In genomic region chr1:39491146-39491921, GRCh38 we compare ENCODE assay signal across 8 cellular contexts. TPM values are rescaled to one million over a fixed set of nuclear protein-coding genes. Genes with fewer than 3 reads are reported as not detected.
DNase-seq lines count a peak whose midpoint lies in the region; ATAC-seq lines count a peak whose summit lies in the region.

Gene BMP8A, plus strand, starts transcription at chr1:39491636. Its CDS starts 356 bp downstream, at chr1:39491992.

- peak within 1 kb of the TSS; percentile 51 for H3K4me3 Mint-ChIP-seq in activated CD4-positive, alpha-beta memory T cell treated with anti-CD3 and anti-CD28 coated beads, Interleukin-2, amount 10 ng/mL, durations not matched to agents 7 days and 5 days
- peak within 1 kb of the TSS; percentile 68 to 90 (median 78) for H3K4me3 Mint-ChIP-seq in naive B cell
- peak within 1 kb of the TSS; percentile 68 for H3K4me3 Mint-ChIP-seq in stimulated activated memory B cell treated with anti-CD40 and anti-IgM and Interleukin-4, amounts not matched to agents 10 μg/mL and 1 μg/mL and 100 μg/mL, for 72 hours

- H3K27me3 Mint-ChIP-seq in activated CD4-positive, alpha-beta memory T cell treated with anti-CD3 and anti-CD28 coated beads, Interleukin-2, amount 10 ng/mL, durations not matched to agents 7 days and 5 days: peaks cover 27% of the 10 kb centered on the region
- peaks cover 9 to 31% (median 20%) of the 10 kb centered on the region in 3 donors for H3K27me3 Mint-ChIP-seq in naive B cell
- peaks cover 27% of the 10 kb centered on the region for H3K27me3 Mint-ChIP-seq in stimulated activated memory B cell treated with anti-CD40 and anti-IgM and Interleukin-4, amounts not matched to agents 10 μg/mL and 1 μg/mL and 100 μg/mL, for 72 hours

- CTCF ChIA-PET in activated CD4-positive, alpha-beta memory T cell treated with anti-CD3 and anti-CD28 coated beads, Interleukin-2, amount 10 ng/mL, durations not matched to agents 7 days and 5 days (lab: Charles Lee): interaction anchor here (0.8 to 1.5 kb wide), 2 partner anchors 47 to 73 kb away, joined by 3 to 5 read pairs; no protein-coding TSS in a partner anchor

- no peak within 1 kb of the TSS for H3K27ac Mint-ChIP-seq in activated CD4-positive, alpha-beta memory T cell treated with anti-CD3 and anti-CD28 coated beads, Interleukin-2, amount 10 ng/mL, durations not matched to agents 7 days and 5 days
- peak within 1 kb of the TSS in 1 of 6 donors; percentile 53 for H3K27ac Mint-ChIP-seq in naive B cell
- peak within 1 kb of the TSS; percentile 13 for H3K27ac Mint-ChIP-seq in stimulated activated memory B cell treated with anti-CD40 and anti-IgM and Interleukin-4, amounts not matched to agents 10 μg/mL and 1 μg/mL and 100 μg/mL, for 72 hours

- ATAC-seq in HG02970 (IDR thresholded peaks at IDR 0.05; ENCODE audit: low FRiP score, unreplicated experiment) (peak; percentile 69), naive B cell (ENCODE audit: low read depth in 2 of 2) (peak; percentile 87 to 90)
- ATAC-seq in stimulated activated memory B cell treated with anti-CD40 and anti-IgM and Interleukin-4, amounts not matched to agents 10 μg/mL and 1 μg/mL and 100 μg/mL, for 72 hours: peak; percentile 90

- peaks cover 9% of the 10 kb centered on the region for H3K36me3 ChIP-seq in effector memory CD4-positive, alpha-beta T cell (ENCODE audit: control insufficient read depth, insufficient read depth, low read length)

- H3K27me3 ChIP-seq in effector memory CD4-positive, alpha-beta T cell (replicated peaks; ENCODE audit: control insufficient read depth, insufficient read depth, low read length, poor library complexity, severe bottlenecking): no peaks in the 10 kb centered on the region

- DNase-seq in NCI-H2081 (lab: John Stamatoyannopoulos, UW) (peak; percentile 78 to 84), NCI-H2081 treated with DMSO at 0.1 percent for 48 hours (lab: John Stamatoyannopoulos, UW) (no peak), NCI-H345 treated with DMSO at 0.1 percent for 48 hours (lab: John Stamatoyannopoulos, UW; ENCODE audit: unreplicated experiment) (peak; percentile 41), naive B cell (peak; percentile 81)
- DNase-seq in activated CD4-positive, alpha-beta memory T cell treated with anti-CD3 and anti-CD28 coated beads, Interleukin-2, amount 10 ng/mL, durations not matched to agents 7 days and 5 days: peak; percentile 74
- peak; percentile 63 to 69 (median 67) for DNase-seq in effector memory CD4-positive, alpha-beta T cell

- H3K27ac ChIP-seq in effector memory CD4-positive, alpha-beta T cell (ENCODE audit: insufficient read depth, low read length, poor library complexity, severe bottlenecking): no peak within 1 kb of the TSS

- POLR2A ChIA-PET in activated CD4-positive, alpha-beta memory T cell treated with anti-CD3 and anti-CD28 coated beads, Interleukin-2, amount 10 ng/mL, durations not matched to agents 7 days and 5 days (lab: Charles Lee): no interaction called here

- H3K4me1 ChIP-seq in effector memory CD4-positive, alpha-beta T cell (ENCODE audit: control insufficient read depth, insufficient read depth, low read length, poor library complexity, severe bottlenecking): peaks cover 10% of the 10 kb centered on the region

- no peaks in the 10 kb centered on the region for H3K9me3 Mint-ChIP-seq in activated CD4-positive, alpha-beta memory T cell treated with anti-CD3 and anti-CD28 coated beads, Interleukin-2, amount 10 ng/mL, durations not matched to agents 7 days and 5 days
- no peaks in the 10 kb centered on the region for H3K9me3 Mint-ChIP-seq in naive B cell
- H3K9me3 Mint-ChIP-seq in stimulated activated memory B cell treated with anti-CD40 and anti-IgM and Interleukin-4, amounts not matched to agents 10 μg/mL and 1 μg/mL and 100 μg/mL, for 72 hours: no peaks in the 10 kb centered on the region

- peak within 1 kb of the TSS; percentile 62 for H3K4me3 ChIP-seq in effector memory CD4-positive, alpha-beta T cell (ENCODE audit: insufficient read depth, low read depth, low read length, poor library complexity, severe bottlenecking)

- H3K36me3 Mint-ChIP-seq in activated CD4-positive, alpha-beta memory T cell treated with anti-CD3 and anti-CD28 coated beads, Interleukin-2, amount 10 ng/mL, durations not matched to agents 7 days and 5 days (ENCODE audit: low read depth): peaks cover 9% of the 10 kb centered on the region
- no peaks in the 10 kb centered on the region for H3K36me3 Mint-ChIP-seq in naive B cell
- no peaks in the 10 kb centered on the region for H3K36me3 Mint-ChIP-seq in stimulated activated memory B cell treated with anti-CD40 and anti-IgM and Interleukin-4, amounts not matched to agents 10 μg/mL and 1 μg/mL and 100 μg/mL, for 72 hours

- H3K4me1 Mint-ChIP-seq in activated CD4-positive, alpha-beta memory T cell treated with anti-CD3 and anti-CD28 coated beads, Interleukin-2, amount 10 ng/mL, durations not matched to agents 7 days and 5 days: peaks cover 9% of the 10 kb centered on the region
- peaks cover 5 to 15% (median 6%) of the 10 kb centered on the region in 3 donors for H3K4me1 Mint-ChIP-seq in naive B cell
- peaks cover 24% of the 10 kb centered on the region for H3K4me1 Mint-ChIP-seq in stimulated activated memory B cell treated with anti-CD40 and anti-IgM and Interleukin-4, amounts not matched to agents 10 μg/mL and 1 μg/mL and 100 μg/mL, for 72 hours

- H3K9me3 ChIP-seq in effector memory CD4-positive, alpha-beta T cell (ENCODE audit: control insufficient read depth, low read length): no peaks in the 10 kb centered on the region

RNA-seq across cellular contexts. Expression of gene BMP8A, which starts in this region (rescaled TPM):
- total RNA-seq in activated CD4-positive, alpha-beta memory T cell treated with anti-CD3 and anti-CD28 coated beads, Interleukin-2, amount 10 ng/mL, durations not matched to agents 7 days and 5 days: not detected
- 1 to 10 TPM in 1 of 6 donors, under 1 TPM in 1, not detected in 4; 0.95 to 1.3 TPM for polyA plus RNA-seq in naive B cell (ENCODE audit: low read depth in 6 of 6)

Comparison
In these comparisons a context has a peak if more than half of its experiments do, and no peak if none do; other contexts are left out.
1. Peak in DNase-seq in activated CD4-positive, alpha-beta memory T cell treated with anti-CD3 and anti-CD28 coated beads, Interleukin-2, amount 10 ng/mL, durations not matched to agents 7 days and 5 days; RNA of the gene not detected or under 1 TPM.